11 cellular contexts compared by ENCODE assay signal in the genomic region with DNA sequence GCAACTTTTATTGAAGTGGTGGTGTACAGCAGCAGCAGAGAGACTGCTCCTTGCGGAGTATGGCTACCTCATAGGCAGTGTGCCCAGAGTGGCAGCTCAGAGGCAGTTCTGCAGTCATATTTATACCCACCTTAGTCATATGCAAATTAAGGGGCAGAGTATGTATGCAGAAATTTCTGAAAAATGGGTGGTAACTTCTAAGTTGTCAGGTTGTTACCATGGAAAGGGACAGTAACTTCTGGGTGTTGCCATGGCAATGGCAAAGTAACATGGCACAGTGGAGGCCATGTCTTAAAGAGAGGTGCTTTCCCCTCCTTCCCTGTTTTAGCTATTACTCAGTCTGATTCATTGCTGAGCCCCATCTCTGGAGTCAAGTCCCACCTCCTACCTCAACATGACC. TPM values are rescaled to one million over a fixed set of nuclear protein-coding genes. Genes with fewer than 3 reads are reported as not detected.
A peak's percentile ranks its signal among the peaks of the same experiment; 100 is the strongest.
DNase-seq lines count a peak whose midpoint lies in the region; ATAC-seq and TF ChIP-seq lines count a peak whose summit lies in the region.
"Had no signal": no experiment of that assay in that cellular context is flagged by ENCODE, and none has a peak within 500 bp of the region (broad histone marks: within the 10 kb centered on the region; RNA-seq: fewer than 3 reads in every experiment).

No MANE protein-coding gene starts in this region.

- H3K4me3 Mint-ChIP-seq in memory B cell (no peak overlapping the region), mesothelial cell of epicardium (no peak overlapping the region), immature natural killer cell (no peak overlapping the region)
- H3K4me3 Mint-ChIP-seq: neural crest cell had no signal

- H3K27me3 Mint-ChIP-seq in memory B cell (no peaks in the 10 kb centered on the region), mesothelial cell of epicardium (ENCODE audit: low read depth) (no peaks in the 10 kb centered on the region), immature natural killer cell (ENCODE audit: low read depth in 3 of 3) (peaks cover 4 to 6% (median 4%) of the 10 kb centered on the region in 3 donors)

- H3K36me3 Mint-ChIP-seq in memory B cell (no peaks in the 10 kb centered on the region), mesothelial cell of epicardium (no peaks in the 10 kb centered on the region), immature natural killer cell (no peaks in the 10 kb centered on the region)

- TF ChIP-seq CTCF in mesothelial cell of epicardium (IDR thresholded peaks at IDR 0.05; ENCODE audit: unreplicated experiment) = no peak

- H3K27ac Mint-ChIP-seq in memory B cell = no peak overlapping the region
- H3K27ac Mint-ChIP-seq in mesothelial cell of epicardium = no peak overlapping the region
- no peak overlapping the region for H3K27ac Mint-ChIP-seq in immature natural killer cell

- H3K4me1 Mint-ChIP-seq in memory B cell = peaks cover 10% of the 10 kb centered on the region
- H3K4me1 Mint-ChIP-seq in mesothelial cell of epicardium = peaks cover 9% of the 10 kb centered on the region
- no peaks in the 10 kb centered on the region for H3K4me1 Mint-ChIP-seq in immature natural killer cell

- peaks cover 5% of the 10 kb centered on the region for H3K9me3 Mint-ChIP-seq in memory B cell
- peaks cover 19% of the 10 kb centered on the region for H3K9me3 Mint-ChIP-seq in mesothelial cell of epicardium
- H3K9me3 Mint-ChIP-seq in immature natural killer cell = no peaks in the 10 kb centered on the region

- peak; percentile 53 for ATAC-seq in HG02798 (IDR thresholded peaks at IDR 0.05; ENCODE audit: poor library complexity, unreplicated experiment)
- ATAC-seq in memory B cell (ENCODE audit: low read depth) = peak; percentile 66
- no peak for ATAC-seq in HG02642 (IDR thresholded peaks at IDR 0.05; ENCODE audit: poor library complexity, unreplicated experiment)
- ATAC-seq: Right ventricle myocardium inferior had no signal

- DNase-seq in A172 (ENCODE audit: low spot score) = peak; percentile 80
- DNase-seq in activated CD8-positive, alpha-beta memory T cell treated with anti-CD3 and anti-CD28 coated beads, Interleukin-2, amount 50 U/mL, for 24 hours (ENCODE audit: extremely low read depth) = peak; percentile 15
- DNase-seq in memory B cell (ENCODE audit: low spot score in 2 of 2) = no peak
- no peak for DNase-seq in foreskin melanocyte
- DNase-seq in mesothelial cell of epicardium (ENCODE audit: low spot score in 2 of 2, unreplicated experiment in 2 of 2) = no peak
- no peak for DNase-seq in immature natural killer cell
- DNase-seq: NCI-H1417 had no signal

RNA-seq across cellular contexts. Expression of a gene that starts 53.4 kb away (rescaled TPM):
- not detected in 2 replicates for total RNA-seq in A172 (2014; rRNA removed; shearing (Covaris generic))
- 1.2 to 1.8 TPM (median 1.2 TPM) in 3 replicates for total RNA-seq in mesothelial cell of epicardium
- polyA plus RNA-seq in immature natural killer cell = not detected

Comparison
In these comparisons a context has a peak if more than half of its experiments do, and no peak if none do; other contexts are left out.
1. DNase-seq: peak in A172 (single experiment) and activated CD8-positive, alpha-beta memory T cell treated with anti-CD3 and anti-CD28 coated beads, Interleukin-2, amount 50 U/mL, for 24 hours (single experiment); none in memory B cell (0 of 2), foreskin melanocyte (single experiment), mesothelial cell of epicardium (0 of 2) and immature natural killer cell (0 of 3).